ENCODE assay signal across 1 cellular context in the genomic region with DNA sequence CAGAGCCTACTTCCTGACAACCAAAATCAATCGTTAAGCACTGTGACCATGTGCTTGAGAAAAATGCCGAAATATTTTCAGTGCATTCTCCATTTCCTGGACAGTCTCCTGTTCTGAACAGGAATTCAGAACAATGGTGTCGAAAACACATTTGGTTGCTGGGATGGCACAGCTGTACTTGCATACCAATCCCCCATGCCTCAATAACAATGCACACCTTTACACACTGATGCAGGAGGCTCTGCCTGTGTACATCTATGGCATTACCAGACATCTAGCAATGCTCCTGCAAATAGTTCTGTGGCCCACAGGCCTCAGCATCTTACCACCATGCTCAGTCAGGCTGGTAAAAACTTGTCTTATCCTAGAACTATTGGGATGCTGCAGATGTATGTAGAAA.
TF ChIP-seq lines count a peak whose summit lies in the region.

No MANE protein-coding gene starts in this region.

TF ChIP-seq in endothelial cell of umbilical vein, 7 proteins besides CTCF, POLR2A, EP300 and RAD21:
- TF ChIP-seq JUN (IDR thresholded peaks at IDR 0.05; ENCODE audit: borderline replicate concordance, insufficient read depth, insufficient read length, low read depth) (no peak), GATA2 (IDR thresholded peaks at IDR 0.05; ENCODE audit: insufficient read depth, insufficient read length, low read depth, low read length) (no peak), EZH2 (IDR thresholded peaks at IDR 0.05; ENCODE audit: borderline replicate concordance, low read depth, low read length, severe bottlenecking) (no peak), POLR2AphosphoS5 (IDR thresholded peaks at IDR 0.05; ENCODE audit: insufficient read depth, low read depth, low read length) (no peak), MYC (IDR thresholded peaks at IDR 0.05; ENCODE audit: low read depth, low read length) (no peak), FOS (IDR thresholded peaks at IDR 0.05; ENCODE audit: borderline replicate concordance, insufficient read depth, low read length) (no peak)
- TF ChIP-seq, protein P1, sequence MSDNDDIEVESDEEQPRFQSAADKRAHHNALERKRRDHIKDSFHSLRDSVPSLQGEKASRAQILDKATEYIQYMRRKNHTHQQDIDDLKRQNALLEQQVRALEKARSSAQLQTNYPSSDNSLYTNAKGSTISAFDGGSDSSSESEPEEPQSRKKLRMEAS (IDR thresholded peaks at IDR 0.05; ENCODE audit: insufficient read depth, insufficient read length), result no peak
TF ChIP-seq in endothelial cell of umbilical vein: peak in this region for 0.
